Comparison of ENCODE assay signal across 15 cellular contexts in genomic region chr2:69780907-69781306, GRCh38. TPM values are rescaled to one million over a fixed set of nuclear protein-coding genes. Genes with fewer than 3 reads are reported as not detected.
DNase-seq lines count a peak whose midpoint lies in the region; ATAC-seq and TF ChIP-seq lines count a peak whose summit lies in the region.
"Had no signal": no experiment of that assay in that cellular context is flagged by ENCODE, and none has a peak within 500 bp of the region (broad histone marks: within the 10 kb centered on the region; RNA-seq: fewer than 3 reads in every experiment).

No MANE protein-coding gene starts in this region.

- WGBS in right lobe of liver (ENCODE audit: insufficient coverage, low coverage, low lambda C conversion rate, missing lambda C conversion rate) = 15% methylated on average over 5 of the region's 5 CpGs

- peak overlapping the region in 2 of 3 donors; percentile 48 to 84 for H3K27ac ChIP-seq in right lobe of liver
- H3K27ac ChIP-seq: breast epithelium, thoracic aorta had no signal

- no peaks in the 10 kb centered on the region for H3K36me3 ChIP-seq in right lobe of liver
- H3K36me3 ChIP-seq: breast epithelium had no signal

- no peaks in the 10 kb centered on the region for H3K27me3 ChIP-seq in right lobe of liver
- H3K27me3 ChIP-seq: breast epithelium had no signal

- TF ChIP-seq CTCF in right lobe of liver (IDR thresholded peaks at IDR 0.05) = no peak

- DNase-seq in NCI-H526 (lab: John Stamatoyannopoulos, UW) (peak; percentile 69 to 76), NCI-H526 treated with DMSO at 0.1 percent for 48 hours (lab: John Stamatoyannopoulos, UW) (no peak), OCI-M1 (lab: John Stamatoyannopoulos, UW) (peak; percentile 34), right lobe of liver (no peak), NCI-H1105 treated with DMSO at 0.1 percent for 48 hours (lab: John Stamatoyannopoulos, UW) (no peak)
- DNase-seq in stimulated activated naive CD8-positive, alpha-beta T cell treated with anti-CD3 and anti-CD28 coated beads, Interleukin-15, Interleukin-2, amounts not matched to agents 100 U/mL and 50 U/mL, for 24 hours = no peak
- DNase-seq in stimulated activated CD4-positive, alpha-beta T cell treated with anti-CD3 and anti-CD28 coated beads, Interleukin-2, amount 100 ng/mL, for 24 hours = no peak
- no peak for DNase-seq in NK-92 treated with Interleukin-12 subunit alpha and Interleukin-12 subunit beta, amount 100 ng/mL, for 24 hours (lab: John Stamatoyannopoulos, UW)
- DNase-seq: activated CD4-positive, alpha-beta memory T cell treated with anti-CD3 and anti-CD28 coated beads, Interleukin-2, amount 10 ng/mL, durations not matched to agents 7 days and 5 days; activated gamma-delta T cell; NCI-H1048; NCI-H446 had no signal

- intact Hi-C loops in right lobe of liver (cut with DNase I) = no loop called here

- no peak overlapping the region for H3K4me3 ChIP-seq in right lobe of liver
- H3K4me3 ChIP-seq: breast epithelium, skin epidermis, thoracic aorta had no signal

- peaks cover 0 to 76% (median 32%) of the 10 kb centered on the region in 4 donors for H3K4me1 ChIP-seq in right lobe of liver
- H3K4me1 ChIP-seq: breast epithelium had no signal

- H3K9me3 ChIP-seq in right lobe of liver = no peaks in the 10 kb centered on the region
- H3K9me3 ChIP-seq: breast epithelium, thoracic aorta had no signal

- no peak for TF ChIP-seq POLR2A in right lobe of liver (IDR thresholded peaks at IDR 0.05)

- peak; percentile 7 to 24 (median 16) for ATAC-seq in right lobe of liver
- no peak for ATAC-seq in stimulated activated naive CD8-positive, alpha-beta T cell treated with anti-CD3 and anti-CD28 coated beads, Interleukin-15, Interleukin-2, amounts not matched to agents 100 U/mL and 50 U/mL, for 24 hours

RNA-seq across cellular contexts. Expression of gene ANXA4, which starts 39.0 kb away (rescaled TPM):
- 100 to 1,000 TPM in 3 of 6 experiments, 10 to 100 TPM in 3; 53.5 to 173 (median 92.1) TPM for total RNA-seq in right lobe of liver

RNA-seq across cellular contexts. Expression of gene GMCL1, which starts 48.6 kb away (rescaled TPM):
- total RNA-seq in right lobe of liver = 10 to 100 TPM in 2 of 6 experiments, 1 to 10 TPM in 4; 5.8 to 11.4 (median 6.8) TPM

Comparison
In these comparisons a context has a peak if more than half of its experiments do, and no peak if none do; other contexts are left out.
1. DNase-seq: peak in NCI-H526 (2 of 2) and OCI-M1 (single experiment); none in NCI-H526 treated with DMSO at 0.1 percent for 48 hours (single experiment), right lobe of liver (0 of 3), NCI-H1105 treated with DMSO at 0.1 percent for 48 hours (single experiment), stimulated activated naive CD8-positive, alpha-beta T cell treated with anti-CD3 and anti-CD28 coated beads, Interleukin-15, Interleukin-2, amounts not matched to agents 100 U/mL and 50 U/mL, for 24 hours (single experiment), stimulated activated CD4-positive, alpha-beta T cell treated with anti-CD3 and anti-CD28 coated beads, Interleukin-2, amount 100 ng/mL, for 24 hours (0 of 2) and NK-92 treated with Interleukin-12 subunit alpha and Interleukin-12 subunit beta, amount 100 ng/mL, for 24 hours (single experiment).